In genomic region chr1:101291562-101292035, GRCh38 we compare ENCODE assay signal across 1 cellular context.
TF ChIP-seq lines count a peak whose summit lies in the region.

No MANE protein-coding gene starts in this region.

TF ChIP-seq in HepG2, 621 proteins besides CTCF, POLR2A, EP300 and RAD21 (continued from another document and continues in another):
- TF ChIP-seq ZBED4 (CRISPR knock-in tag; IDR thresholded peaks at IDR 0.05; ENCODE audit: borderline replicate concordance) (no peak), STAT5B (CRISPR knock-in tag; IDR thresholded peaks at IDR 0.05) (no peak), MED1 (CRISPR knock-in tag; IDR thresholded peaks at IDR 0.05) (peak; percentile 58; the same call in 1 of the 2 replicates), HHEX (CRISPR knock-in tag; IDR thresholded peaks at IDR 0.05) (no peak), ZBTB21 (CRISPR knock-in tag; IDR thresholded peaks at IDR 0.05) (no peak), AHDC1 (CRISPR knock-in tag; IDR thresholded peaks at IDR 0.05; ENCODE audit: borderline replicate concordance) (peak; percentile 80), CAMTA2 (CRISPR knock-in tag; IDR thresholded peaks at IDR 0.05; ENCODE audit: borderline replicate concordance) (no peak), ZFP1 (CRISPR knock-in tag; IDR thresholded peaks at IDR 0.05) (0 out of 2 replicates have a peak, but pooled peaks have one; percentile 33), ARID4A (CRISPR knock-in tag; IDR thresholded peaks at IDR 0.05; ENCODE audit: borderline replicate concordance) (no peak; the same call in 1 of the 2 replicates), ZBTB4 (CRISPR knock-in tag; IDR thresholded peaks at IDR 0.05; ENCODE audit: borderline replicate concordance) (no peak), SMAD3 (CRISPR knock-in tag; IDR thresholded peaks at IDR 0.05) (peak; percentile 76; the same call in 1 of the 2 replicates), FOXA3 (CRISPR knock-in tag; IDR thresholded peaks at IDR 0.05) (peak; percentile 73), ZHX1 (CRISPR knock-in tag; IDR thresholded peaks at IDR 0.05; ENCODE audit: low read depth) (no peak), ZGPAT (CRISPR knock-in tag; IDR thresholded peaks at IDR 0.05) (peak; percentile 60), CCDC6 (CRISPR knock-in tag; IDR thresholded peaks at IDR 0.05) (peak; percentile 60; the same call in 1 of the 2 replicates), SP140L (CRISPR knock-in tag; IDR thresholded peaks at IDR 0.05; ENCODE audit: borderline replicate concordance) (no peak), ZSCAN20 (CRISPR knock-in tag; IDR thresholded peaks at IDR 0.05; ENCODE audit: borderline replicate concordance) (no peak), ZBTB42 (CRISPR knock-in tag; IDR thresholded peaks at IDR 0.05) (no peak), PBX2 (CRISPR knock-in tag; IDR thresholded peaks at IDR 0.05) (no peak), KLF6 (CRISPR knock-in tag; IDR thresholded peaks at IDR 0.05) (0 out of 2 replicates have a peak, but pooled peaks have one; percentile 44), ZNF639 (CRISPR knock-in tag; conservative IDR thresholded peaks at IDR 0.05) (0 out of 2 replicates have a peak, but pooled peaks have one; percentile 10), THAP11 (CRISPR knock-in tag; IDR thresholded peaks at IDR 0.05) (peak; percentile 55), NONO (IDR thresholded peaks at IDR 0.05) (no peak), NONO (CRISPR knock-in tag; conservative IDR thresholded peaks at IDR 0.05) (0 out of 2 replicates have a peak, but pooled peaks have one; percentile 40), ZNF629 (CRISPR knock-in tag; conservative IDR thresholded peaks at IDR 0.05) (peak; percentile 77), ZNF558 (CRISPR knock-in tag; IDR thresholded peaks at IDR 0.05; ENCODE audit: borderline replicate concordance) (peak; percentile 36; the same call in 1 of the 2 replicates), ZBTB7A (CRISPR knock-in tag; IDR thresholded peaks at IDR 0.05) (no peak), XRCC5 (optimal IDR thresholded peaks at IDR 0.05; ENCODE audit: low read length) (peak; percentile 30), JDP2 (CRISPR knock-in tag; IDR thresholded peaks at IDR 0.05; ENCODE audit: borderline replicate concordance) (no peak), KLF13 (CRISPR knock-in tag; IDR thresholded peaks at IDR 0.05) (no peak), NFKB2 (CRISPR knock-in tag; IDR thresholded peaks at IDR 0.05; ENCODE audit: borderline replicate concordance) (no peak), CEBPB (IDR thresholded peaks at IDR 0.05; ENCODE audit: borderline replicate concordance, low read depth, low read length) (peak; percentile 95)
